In genomic region chr6:17086469-17086868, GRCh38 we compare ENCODE assay signal across 9 cellular contexts. TPM values are rescaled to one million over a fixed set of nuclear protein-coding genes. Genes with fewer than 3 reads are reported as not detected.
DNase-seq lines count a peak whose midpoint lies in the region; ATAC-seq, FAIRE-seq and TF ChIP-seq lines count a peak whose summit lies in the region.
"Had no signal": no experiment of that assay in that cellular context is flagged by ENCODE, and none has a peak within 500 bp of the region (broad histone marks: within the 10 kb centered on the region; RNA-seq: fewer than 3 reads in every experiment).

No MANE protein-coding gene starts in this region.

- ATAC-seq in lung (ENCODE audit: insufficient read depth, low FRiP score) = no peak
- no peak for ATAC-seq in HG03565 (IDR thresholded peaks at IDR 0.05; ENCODE audit: unreplicated experiment)
- no peak for ATAC-seq in GM21381 (IDR thresholded peaks at IDR 0.05; ENCODE audit: unreplicated experiment)

- H3K14ac ChIP-seq in H1 (ENCODE audit: insufficient read length) = no peak overlapping the region

- H4K5ac ChIP-seq in H1 (ENCODE audit: insufficient read length, low read depth, low read length) = no peak overlapping the region

- H3K27ac ChIP-seq in H1 (ENCODE audit: low read depth, low read length) (no peak overlapping the region), lung (ENCODE audit: low read depth in 1 of 2, low read length in 1 of 2) (no peak overlapping the region)
- H3K27ac ChIP-seq: BLaER1 treated with 17β-estradiol and CSF1 and Interleukin-3, amounts not matched to agents 10 nM and 100 nM had no signal

- no peak for FAIRE-seq in H1 (lab: Jason Lieb, UNC)

- H3K4ac ChIP-seq in H1 (replicated peaks; ENCODE audit: insufficient read length, low read depth, low read length) = no peak overlapping the region

- no peaks in the 10 kb centered on the region for H3K36me3 ChIP-seq in H1 (ENCODE audit: control insufficient read depth in 2 of 4, insufficient read depth in 4 of 4, low read length in 3 of 4)
- H3K36me3 ChIP-seq in lung (ENCODE audit: control insufficient read depth in 2 of 2, insufficient read depth in 2 of 2, low read length in 2 of 2) = no peaks in the 10 kb centered on the region
- H3K36me3 ChIP-seq: BLaER1 treated with 17β-estradiol and CSF1 and Interleukin-3, amounts not matched to agents 10 nM and 100 nM had no signal

- no peaks in the 10 kb centered on the region; the same call in 1 of the 2 replicates for H3K23me2 ChIP-seq in H1 (ENCODE audit: low read depth, low read length)

- H2BK12ac ChIP-seq in H1 (ENCODE audit: low read depth, low read length) = no peak overlapping the region

- H4K20me1 ChIP-seq in H1 (replicated peaks in 1 of 2; ENCODE audit: control insufficient read depth in 1 of 2, insufficient read depth in 2 of 2, low read length in 2 of 2) = no peaks in the 10 kb centered on the region
- H4K20me1 ChIP-seq: BLaER1 treated with 17β-estradiol and CSF1 and Interleukin-3, amounts not matched to agents 10 nM and 100 nM had no signal

- no peak overlapping the region for H2BK5ac ChIP-seq in H1 (ENCODE audit: low read depth, low read length)

- no peak overlapping the region for H3K18ac ChIP-seq in H1 (ENCODE audit: extremely low read depth, low read length)

- no peak overlapping the region for H3K9ac ChIP-seq in H1 (replicated peaks in 1 of 4; ENCODE audit: extremely low read depth in 1 of 4, low read depth in 3 of 4, low read length in 3 of 4)
- H3K9ac ChIP-seq: BLaER1 treated with 17β-estradiol and CSF1 and Interleukin-3, amounts not matched to agents 10 nM and 100 nM had no signal

- H3K27me3 ChIP-seq in H1 (replicated peaks in 1 of 4; ENCODE audit: control insufficient read depth in 3 of 4, extremely low read depth in 1 of 4, insufficient read depth in 3 of 4, low read length in 3 of 4) (no peaks in the 10 kb centered on the region), lung (ENCODE audit: control insufficient read depth, insufficient read depth) (no peaks in the 10 kb centered on the region)
- H3K27me3 ChIP-seq: BLaER1 treated with 17β-estradiol and CSF1 and Interleukin-3, amounts not matched to agents 10 nM and 100 nM had no signal

- H3K4me3 ChIP-seq in H1 (ENCODE audit: extremely low read depth in 1 of 4, insufficient read depth in 2 of 4, low read depth in 3 of 4, low read length in 4 of 4) (no peak overlapping the region), lung (no peak overlapping the region)
- H3K4me3 ChIP-seq: BLaER1 treated with 17β-estradiol and CSF1 and Interleukin-3, amounts not matched to agents 10 nM and 100 nM had no signal

- H2BK20ac ChIP-seq in H1 (ENCODE audit: low read length) = no peak overlapping the region

- H3K79me1 ChIP-seq in H1 (ENCODE audit: low read depth, low read length) = no peaks in the 10 kb centered on the region

- TF ChIP-seq CTCF in H1 (IDR thresholded peaks at IDR 0.05; ENCODE audit: control extremely low read depth in 1 of 3, insufficient read depth in 1 of 3, low read depth in 1 of 3, low read length in 3 of 3) (peak in 2 of 3 experiments; percentile 18 to 34; a peak in 2 of 4 replicates), lung (IDR thresholded peaks at IDR 0.05; ENCODE audit: control extremely low read depth, extremely low read depth) (peak; percentile 57)

- H4K91ac ChIP-seq in H1 (replicated peaks; ENCODE audit: insufficient read length, low read length) = no peak overlapping the region

- H3K23ac ChIP-seq in H1 (ENCODE audit: insufficient read length) = no peak overlapping the region

- no peak overlapping the region for H2AFZ ChIP-seq in H1 (ENCODE audit: low read length)

- H3K9me3 ChIP-seq in H1 (ENCODE audit: insufficient read depth in 2 of 2, low read depth in 1 of 2, low read length in 1 of 2) = no peaks in the 10 kb centered on the region
- H3K9me3 ChIP-seq in lung (ENCODE audit: control insufficient read depth in 2 of 2, insufficient read depth in 1 of 2, low read length in 1 of 2) = no peaks in the 10 kb centered on the region

- WGBS in H1 (ENCODE audit: extremely low coverage in 1 of 2, insufficient coverage in 1 of 2, insufficient read length in 1 of 2, insufficient replicate concordance in 2 of 2, low coverage in 1 of 2, low lambda C conversion rate in 2 of 2, missing lambda C conversion rate in 1 of 2), 2 experiments = 77% methylated on average over 11 of the region's 11 CpGs; no CpG with 5 or more reads in 1 of the 2 experiments
- 40 to 55% methylated on average over 11 of the region's 11 CpGs for WGBS in lung, 2 donors

- no peak overlapping the region for H2BK120ac ChIP-seq in H1 (replicated peaks; ENCODE audit: low read depth, low read length)

- no peak for TF ChIP-seq EP300 in H1 (IDR thresholded peaks at IDR 0.05; ENCODE audit: borderline replicate concordance in 1 of 2, low read depth in 2 of 2, low read length in 2 of 2)

- no peak for TF ChIP-seq POLR2A in H1 (IDR thresholded peaks at IDR 0.05; ENCODE audit: control extremely low read depth in 1 of 2, low read depth in 2 of 2, low read length in 2 of 2)

- H4K8ac ChIP-seq in H1 (ENCODE audit: extremely low read depth, insufficient read depth, low read length) = no peak overlapping the region

- POLR2A ChIA-PET in H1 (lab: Charles Lee; ENCODE audit: partially characterized antibody) = no interaction called here

- DNase-seq in NCI-H146 (lab: John Stamatoyannopoulos, UW) (peak; percentile 10), NCI-H146 treated with DMSO at 0.1 percent for 48 hours (lab: John Stamatoyannopoulos, UW; ENCODE audit: unreplicated experiment) (no peak), HT-29 (ENCODE audit: low spot score) (peak; percentile 80), SK-N-DZ (ENCODE audit: low spot score) (peak; percentile 78), H1 (ENCODE audit: low read depth in 1 of 2, low spot score in 2 of 2) (no peak), lung (ENCODE audit: low spot score) (peak; percentile 53)

- H2BK15ac ChIP-seq in H1 (ENCODE audit: low read length) = no peak overlapping the region

- H3K4me1 ChIP-seq in H1 (replicated peaks in 1 of 4; ENCODE audit: control insufficient read depth in 3 of 4, insufficient read depth in 4 of 4, low read length in 3 of 4) = no peaks in the 10 kb centered on the region
- peaks cover 0 to 2% of the 10 kb centered on the region in 2 donors for H3K4me1 ChIP-seq in lung (ENCODE audit: control insufficient read depth in 2 of 2, insufficient read depth in 2 of 2, low read length in 2 of 2)
- H3K4me1 ChIP-seq: BLaER1 treated with 17β-estradiol and CSF1 and Interleukin-3, amounts not matched to agents 10 nM and 100 nM had no signal

- no peaks in the 10 kb centered on the region for H3K79me2 ChIP-seq in H1 (ENCODE audit: control insufficient read depth in 1 of 2, insufficient read depth in 2 of 2, low read length in 2 of 2)

- H3K56ac ChIP-seq in H1 (replicated peaks; ENCODE audit: insufficient read length, low read depth, low read length) = no peak overlapping the region

- peak; percentile 50 to 58 for TF ChIP-seq RAD21 in H1 (IDR thresholded peaks at IDR 0.05 in 1 of 2, conservative IDR thresholded peaks at IDR 0.05 in 1 of 2; ENCODE audit: low read depth in 2 of 2, low read length in 2 of 2)

- H3K4me2 ChIP-seq in H1 (ENCODE audit: insufficient read depth in 1 of 2, low read depth in 2 of 2, low read length in 2 of 2) = no peak overlapping the region
- H3K4me2 ChIP-seq: BLaER1 treated with 17β-estradiol and CSF1 and Interleukin-3, amounts not matched to agents 10 nM and 100 nM had no signal

- H2AK5ac ChIP-seq in H1 (ENCODE audit: low read depth, low read length) = no peak overlapping the region

- CTCF ChIA-PET in H1 (lab: Charles Lee; ENCODE audit: partially characterized antibody) = interaction anchor here (0.6 to 1.8 kb wide), 14 partner anchors 8 to 1030 kb away, joined by 3 to 8 read pairs (median 4); no protein-coding TSS in a partner anchor

TF ChIP-seq in H1, 55 proteins besides CTCF, POLR2A, EP300 and RAD21:
- peak; percentile 59 for TF ChIP-seq CEBPB (IDR thresholded peaks at IDR 0.05; ENCODE audit: low read depth, low read length)
- no peak for TF ChIP-seq FOSL1 (IDR thresholded peaks at IDR 0.05; ENCODE audit: insufficient read depth, low read depth, low read length)
- TF ChIP-seq, protein P1, sequence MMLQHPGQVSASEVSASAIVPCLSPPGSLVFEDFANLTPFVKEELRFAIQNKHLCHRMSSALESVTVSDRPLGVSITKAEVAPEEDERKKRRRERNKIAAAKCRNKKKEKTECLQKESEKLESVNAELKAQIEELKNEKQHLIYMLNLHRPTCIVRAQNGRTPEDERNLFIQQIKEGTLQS (IDR thresholded peaks at IDR 0.05; ENCODE audit: insufficient read depth, low read depth, low read length) = 0 out of 2 replicates have a peak, but pooled peaks have one; percentile 19

RNA-seq across cellular contexts. Expression of gene STMND1, which starts 15.4 kb away (rescaled TPM):
- not detected in 2 replicates for total RNA-seq in HT-29 (2014; rRNA removed; shearing (Covaris generic))
- polyA plus RNA-seq in SK-N-DZ (2014; cell fraction: cytosol; rRNA removed) = 0.81 TPM in 1 of 2 replicates, not detected in the other
- 0.21 TPM in 1 of 2 replicates, not detected in the other for polyA plus RNA-seq in SK-N-DZ (2014; cell fraction: nucleus; rRNA removed)
- not detected in 2 replicates for total RNA-seq in H1 (2021; fragmentation: NEBNext Ultra II Directional; extraction: Animal tissue kit (Norgen Biotek cat#: 25700))
- polyA plus RNA-seq in H1 (2011; rRNA removed) (not detected in 2 replicates), lung (1 to 10 TPM; 4.6 to 5.9 TPM)
- 0.05 TPM for polyA plus RNA-seq in H1 (2011; cell fraction: cytosol; rRNA removed)
- polyA plus RNA-seq in H1 (2011; cell fraction: nucleus; rRNA removed) = not detected
- 0.13 TPM in 1 of 4 replicates, not detected in the others for polyA plus RNA-seq in H1 (2012, experiment 1 of 2)
- not detected for polyA plus RNA-seq in H1 (2012, experiment 2 of 2)
- not detected for polyA plus RNA-seq in H1 (2013, experiment 1 of 2)
- polyA plus RNA-seq in H1 (2013, experiment 2 of 2) = not detected
- polyA minus RNA-seq in H1 (2011; rRNA and poly(A)+ RNA removed) = not detected in 2 replicates
- polyA minus RNA-seq in H1 (2011; cell fraction: cytosol; rRNA and poly(A)+ RNA removed) = not detected
- polyA minus RNA-seq in H1 (2011; cell fraction: nucleus; rRNA and poly(A)+ RNA removed) = not detected
- total RNA-seq in lung = 10 to 100 TPM; 10.7 to 11.0 TPM

Comparison
In these comparisons a context has a peak if more than half of its experiments do, and no peak if none do; other contexts are left out.
1. DNase-seq: peak in NCI-H146 (single experiment), HT-29 (single experiment), SK-N-DZ (single experiment) and lung (single experiment); none in NCI-H146 treated with DMSO at 0.1 percent for 48 hours (single experiment) and H1 (0 of 2).
2. RNA of gene STMND1, which starts 15.4 kb away (total RNA-seq): 10.7 to 11.0 TPM in lung; not detected in H1 and not detected in HT-29; every median in the first group is over 10 times any median in the second.